Comparison of ENCODE assay signal across 8 cellular contexts in genomic region chr9:127917603-127918002, GRCh38. TPM values are rescaled to one million over a fixed set of nuclear protein-coding genes. Genes with fewer than 3 reads are reported as not detected.
DNase-seq lines count a peak whose midpoint lies in the region; FAIRE-seq and TF ChIP-seq lines count a peak whose summit lies in the region.

No MANE protein-coding gene starts in this region.

- H3K36me3 ChIP-seq in NT2/D1 (ENCODE audit: insufficient read depth, insufficient read length, low read length) (peaks cover 10% of the 10 kb centered on the region), endothelial cell of umbilical vein (ENCODE audit: control insufficient read depth in 2 of 2, extremely low read depth in 1 of 2, insufficient read depth in 2 of 2, low read length in 2 of 2) (peaks cover 0 to 6% of the 10 kb centered on the region in 2 experiments), subcutaneous abdominal adipose tissue (ENCODE audit: control insufficient read depth in 5 of 5, insufficient read depth in 5 of 5, low read length in 5 of 5) (peaks cover 0 to 7% (median 4%) of the 10 kb centered on the region in 5 donors)

- CTCF ChIA-PET in activated CD4-positive, alpha-beta memory T cell treated with anti-CD3 and anti-CD28 coated beads for 36 hours (lab: Charles Lee), result interaction anchor here (0.8 to 2.0 kb wide), 7 partner anchors 13 to 202 kb away, joined by 3 to 18 read pairs (median 6); partner anchors contain the start of genes PTRH1, ST6GALNAC6 and TOR2A
- CTCF ChIA-PET in activated CD4-positive, alpha-beta memory T cell treated with anti-CD3 and anti-CD28 coated beads, Interleukin-2, amount 10 ng/mL, durations not matched to agents 7 days and 5 days (lab: Charles Lee), result interaction anchor here (0.8 to 3.1 kb wide), 7 partner anchors 11 to 211 kb away, joined by 3 to 25 read pairs (median 3); partner anchors contain the start of gene TOR2A
- CTCF ChIA-PET in endothelial cell of umbilical vein (lab: Charles Lee), result interaction anchor here (0.8 to 2.3 kb wide), 4 partner anchors 18 to 183 kb away, joined by 3 to 10 read pairs (median 6); partner anchors contain the start of genes ST6GALNAC6 and TOR2A

- H2AFZ ChIP-seq in endothelial cell of umbilical vein (ENCODE audit: low read depth, low read length), result no peak overlapping the region

- H4K20me1 ChIP-seq in endothelial cell of umbilical vein (replicated peaks; ENCODE audit: control insufficient read depth, extremely low read depth, insufficient read depth, low read length), result no peaks in the 10 kb centered on the region

- peak overlapping the region; percentile 54 for H3K27ac Mint-ChIP-seq in activated CD4-positive, alpha-beta memory T cell treated with anti-CD3 and anti-CD28 coated beads for 36 hours
- no peak overlapping the region for H3K27ac Mint-ChIP-seq in activated CD4-positive, alpha-beta memory T cell treated with anti-CD3 and anti-CD28 coated beads, Interleukin-2, amount 10 ng/mL, durations not matched to agents 7 days and 5 days

- no peak for DNase-seq in activated CD4-positive, alpha-beta memory T cell treated with anti-CD3 and anti-CD28 coated beads for 36 hours
- no peak for DNase-seq in activated CD4-positive, alpha-beta memory T cell treated with anti-CD3 and anti-CD28 coated beads, Interleukin-2, amount 10 ng/mL, durations not matched to agents 7 days and 5 days
- DNase-seq in NT2/D1 (ENCODE audit: low read depth, low spot score), result no peak
- no peak for DNase-seq in endothelial cell of umbilical vein (ENCODE audit: low read depth, low spot score)
- DNase-seq in cerebellar nuclear complex (lab: John Stamatoyannopoulos, UW), result no peak
- DNase-seq in stimulated activated CD4-positive, alpha-beta T cell treated with anti-CD3 and anti-CD28 coated beads, Interleukin-2, amount 100 ng/mL, for 48 hours, result no peak
- DNase-seq in GM12892 (ENCODE audit: insufficient read length), result no peak

- H3K4me1 Mint-ChIP-seq in activated CD4-positive, alpha-beta memory T cell treated with anti-CD3 and anti-CD28 coated beads for 36 hours (ENCODE audit: low read depth), result peaks cover 42% of the 10 kb centered on the region
- peaks cover 64% of the 10 kb centered on the region for H3K4me1 Mint-ChIP-seq in activated CD4-positive, alpha-beta memory T cell treated with anti-CD3 and anti-CD28 coated beads, Interleukin-2, amount 10 ng/mL, durations not matched to agents 7 days and 5 days

- H3K9ac ChIP-seq in NT2/D1 (ENCODE audit: insufficient read length, low read depth) (peak overlapping the region; percentile 44), endothelial cell of umbilical vein (replicated peaks; ENCODE audit: extremely low read depth, insufficient read depth, low read length) (no peak overlapping the region), subcutaneous abdominal adipose tissue (ENCODE audit: low read length in 5 of 5) (no peak overlapping the region)

- dilution Hi-C loops in endothelial cell of umbilical vein (cut with MboI; ENCODE audit: extremely low pct_ligation_motif_present, low sequenced_read_pairs), result no loop called here

- peaks cover 10% of the 10 kb centered on the region for H3K36me3 Mint-ChIP-seq in activated CD4-positive, alpha-beta memory T cell treated with anti-CD3 and anti-CD28 coated beads for 36 hours
- H3K36me3 Mint-ChIP-seq in activated CD4-positive, alpha-beta memory T cell treated with anti-CD3 and anti-CD28 coated beads, Interleukin-2, amount 10 ng/mL, durations not matched to agents 7 days and 5 days (ENCODE audit: low read depth), result peaks cover 11% of the 10 kb centered on the region

- H3K4me1 ChIP-seq in NT2/D1 (ENCODE audit: insufficient read depth, insufficient read length), result peaks cover 17% of the 10 kb centered on the region
- H3K4me1 ChIP-seq in endothelial cell of umbilical vein (ENCODE audit: control insufficient read depth, extremely low read depth, insufficient read depth, low read length), result peaks cover 39% of the 10 kb centered on the region
- peaks cover 15 to 63% (median 55%) of the 10 kb centered on the region in 5 donors for H3K4me1 ChIP-seq in subcutaneous abdominal adipose tissue (ENCODE audit: control insufficient read depth in 5 of 5, insufficient read depth in 5 of 5, low read length in 5 of 5)

- no peak for TF ChIP-seq POLR2A in endothelial cell of umbilical vein (IDR thresholded peaks at IDR 0.05; ENCODE audit: low read depth, low read length)
- no peak for TF ChIP-seq POLR2A in GM12892 (IDR thresholded peaks at IDR 0.05; ENCODE audit: low read depth, low read length)

- no peaks in the 10 kb centered on the region for H3K9me1 ChIP-seq in endothelial cell of umbilical vein (replicated peaks; ENCODE audit: control insufficient read depth, extremely low read depth, insufficient read depth, low read length)

- H3K27me3 Mint-ChIP-seq in activated CD4-positive, alpha-beta memory T cell treated with anti-CD3 and anti-CD28 coated beads for 36 hours, result peaks cover 3% of the 10 kb centered on the region
- H3K27me3 Mint-ChIP-seq in activated CD4-positive, alpha-beta memory T cell treated with anti-CD3 and anti-CD28 coated beads, Interleukin-2, amount 10 ng/mL, durations not matched to agents 7 days and 5 days, result peaks cover 3% of the 10 kb centered on the region

- no peak overlapping the region for H3K4me3 Mint-ChIP-seq in activated CD4-positive, alpha-beta memory T cell treated with anti-CD3 and anti-CD28 coated beads for 36 hours
- no peak overlapping the region for H3K4me3 Mint-ChIP-seq in activated CD4-positive, alpha-beta memory T cell treated with anti-CD3 and anti-CD28 coated beads, Interleukin-2, amount 10 ng/mL, durations not matched to agents 7 days and 5 days

- BruUV-seq in endothelial cell of umbilical vein (replicated peaks; lab: Mats Ljungman, UMichigan), result no TSS peak

- FAIRE-seq in endothelial cell of umbilical vein (lab: Jason Lieb, UNC), result no peak
- FAIRE-seq in GM12892 (lab: Jason Lieb, UNC), result no peak

- H3K79me2 ChIP-seq in endothelial cell of umbilical vein (ENCODE audit: control insufficient read depth, insufficient read depth, low read length), result peaks cover 12% of the 10 kb centered on the region

- H3K9me3 ChIP-seq in NT2/D1 (ENCODE audit: insufficient read depth, low read length), result no peaks in the 10 kb centered on the region
- H3K9me3 ChIP-seq in endothelial cell of umbilical vein (replicated peaks; ENCODE audit: control insufficient read depth, insufficient read depth, low read length), result no peaks in the 10 kb centered on the region
- H3K9me3 ChIP-seq in subcutaneous abdominal adipose tissue (ENCODE audit: control insufficient read depth in 5 of 5, low read length in 5 of 5), result no peaks in the 10 kb centered on the region

- peak overlapping the region; percentile 32 for H3K27ac ChIP-seq in endothelial cell of umbilical vein (ENCODE audit: insufficient read depth, low read depth, low read length)
- peak overlapping the region; percentile 87 for H3K27ac ChIP-seq in subcutaneous abdominal adipose tissue (ENCODE audit: low read depth, low read length)

- no peaks in the 10 kb centered on the region for H3K9me3 Mint-ChIP-seq in activated CD4-positive, alpha-beta memory T cell treated with anti-CD3 and anti-CD28 coated beads for 36 hours
- H3K9me3 Mint-ChIP-seq in activated CD4-positive, alpha-beta memory T cell treated with anti-CD3 and anti-CD28 coated beads, Interleukin-2, amount 10 ng/mL, durations not matched to agents 7 days and 5 days, result no peaks in the 10 kb centered on the region

- peak overlapping the region; percentile 57 for H3K4me2 ChIP-seq in endothelial cell of umbilical vein (ENCODE audit: insufficient read depth, low read length)

- H3K27me3 ChIP-seq in NT2/D1 (ENCODE audit: insufficient read depth, insufficient read length) (peaks cover 33% of the 10 kb centered on the region), endothelial cell of umbilical vein (ENCODE audit: control insufficient read depth in 2 of 2, insufficient read depth in 2 of 2, low read length in 2 of 2) (no peaks in the 10 kb centered on the region), subcutaneous abdominal adipose tissue (ENCODE audit: control insufficient read depth in 5 of 5, insufficient read depth in 4 of 5, low read length in 5 of 5) (peaks cover 0 to 2% (median 0%) of the 10 kb centered on the region in 5 donors)

- H3K4me3 ChIP-seq in NT2/D1 (ENCODE audit: insufficient read length, low read depth) (no peak overlapping the region), endothelial cell of umbilical vein (replicated peaks in 1 of 3; ENCODE audit: insufficient read depth in 1 of 3, low read depth in 1 of 3, low read length in 3 of 3) (no peak overlapping the region), subcutaneous abdominal adipose tissue (ENCODE audit: low read depth in 1 of 5, low read length in 5 of 5) (no peak overlapping the region)

- intact Hi-C loops in activated CD4-positive, alpha-beta memory T cell treated with anti-CD3 and anti-CD28 coated beads for 36 hours (cut with micrococcal nuclease), result loop anchor here (1.0 to 5.0 kb wide), 4 partner anchors 10 to 200 kb away; partner anchors contain the start of genes PTRH1, ST6GALNAC6 and TTC16
- intact Hi-C loops in endothelial cell of umbilical vein (cut with micrococcal nuclease), result loop anchor here (1.0 to 10.0 kb wide), 5 partner anchors 11 to 415 kb away; partner anchors contain the start of gene ST6GALNAC6

- no peak for TF ChIP-seq CTCF in endothelial cell of umbilical vein (IDR thresholded peaks at IDR 0.05; ENCODE audit: extremely low read depth in 1 of 2, insufficient read depth in 1 of 2, low read depth in 1 of 2, low read length in 2 of 2)

- POLR2A ChIA-PET in activated CD4-positive, alpha-beta memory T cell treated with anti-CD3 and anti-CD28 coated beads for 36 hours (lab: Charles Lee), result interaction anchor here (1.3 to 2.1 kb wide), 4 partner anchors 12 to 183 kb away, joined by 5 to 8 read pairs (median 7); partner anchors contain the start of genes CDK9 and TOR2A
- POLR2A ChIA-PET in activated CD4-positive, alpha-beta memory T cell treated with anti-CD3 and anti-CD28 coated beads, Interleukin-2, amount 10 ng/mL, durations not matched to agents 7 days and 5 days (lab: Charles Lee), result interaction anchor here (1.0 to 5.3 kb wide), 3 partner anchors 13 to 115 kb away, joined by 3 to 69 read pairs (median 4); no protein-coding TSS in a partner anchor
- POLR2A ChIA-PET in endothelial cell of umbilical vein (lab: Charles Lee), result interaction anchor here (0.5 to 0.9 kb wide), 3 partner anchors 11 to 43 kb away, joined by 3 read pairs; partner anchors contain the start of gene PIP5KL1

RNA-seq across cellular contexts. Expression of gene ST6GALNAC4, which starts 0.8 kb away (rescaled TPM):
- total RNA-seq in activated CD4-positive, alpha-beta memory T cell treated with anti-CD3 and anti-CD28 coated beads for 36 hours, result 10 to 100 TPM; 21.2 to 23.5 TPM
- total RNA-seq in activated CD4-positive, alpha-beta memory T cell treated with anti-CD3 and anti-CD28 coated beads, Interleukin-2, amount 10 ng/mL, durations not matched to agents 7 days and 5 days, result 10 to 100 TPM; 19.4 to 21.5 TPM
- 38.1 and 45.9 TPM in 2 replicates for total RNA-seq in endothelial cell of umbilical vein
- 85.3 and 108 TPM in 2 replicates for polyA plus RNA-seq in endothelial cell of umbilical vein
- polyA plus RNA-seq in endothelial cell of umbilical vein (2011; cell fraction: cytosol; rRNA removed), result 44.2 and 64.3 TPM in 2 replicates
- polyA plus RNA-seq in endothelial cell of umbilical vein (2011; cell fraction: nucleus; rRNA removed), result 38.1 and 41.5 TPM in 2 replicates
- 39.9 and 49.4 TPM in 2 replicates for polyA plus RNA-seq in endothelial cell of umbilical vein (2012)
- 38.1 and 51.5 TPM in 2 replicates for polyA minus RNA-seq in endothelial cell of umbilical vein
- 129 TPM for polyA minus RNA-seq in endothelial cell of umbilical vein (2011; cell fraction: cytosol; rRNA and poly(A)+ RNA removed)
- polyA minus RNA-seq in endothelial cell of umbilical vein (2011; cell fraction: nucleus; rRNA and poly(A)+ RNA removed), result 19.7 and 26.7 TPM in 2 replicates
- polyA plus RNA-seq in GM12892 (2012; ENCODE audit: missing spikeins), result 17.0 TPM

RNA-seq across cellular contexts. Expression of gene PIP5KL1, which starts 13.0 kb away (rescaled TPM):
- total RNA-seq in activated CD4-positive, alpha-beta memory T cell treated with anti-CD3 and anti-CD28 coated beads for 36 hours, result 1 to 10 TPM in 1 of 2 experiments, under 1 TPM in 1; 0.94 to 2.9 TPM
- 1 to 10 TPM; 1.5 to 1.9 TPM for total RNA-seq in activated CD4-positive, alpha-beta memory T cell treated with anti-CD3 and anti-CD28 coated beads, Interleukin-2, amount 10 ng/mL, durations not matched to agents 7 days and 5 days
- total RNA-seq in endothelial cell of umbilical vein, result 2.9 and 3.8 TPM in 2 replicates
- 1.5 and 2.3 TPM in 2 replicates for polyA plus RNA-seq in endothelial cell of umbilical vein
- polyA plus RNA-seq in endothelial cell of umbilical vein (2011; cell fraction: cytosol; rRNA removed), result 0.28 and 0.87 TPM in 2 replicates
- 5.1 and 6.2 TPM in 2 replicates for polyA plus RNA-seq in endothelial cell of umbilical vein (2011; cell fraction: nucleus; rRNA removed)
- polyA plus RNA-seq in endothelial cell of umbilical vein (2012), result 0.56 and 1.3 TPM in 2 replicates
- polyA minus RNA-seq in endothelial cell of umbilical vein, result 0.42 and 0.83 TPM in 2 replicates
- polyA minus RNA-seq in endothelial cell of umbilical vein (2011; cell fraction: cytosol; rRNA and poly(A)+ RNA removed), result 4.0 TPM
- 1.6 and 1.8 TPM in 2 replicates for polyA minus RNA-seq in endothelial cell of umbilical vein (2011; cell fraction: nucleus; rRNA and poly(A)+ RNA removed)
- polyA plus RNA-seq in GM12892 (2012; ENCODE audit: missing spikeins), result 0.36 TPM

RNA-seq across cellular contexts. Expression of gene ST6GALNAC6, which starts 18.2 kb away (rescaled TPM):
- 10 to 100 TPM; 50.1 to 53.8 TPM for total RNA-seq in activated CD4-positive, alpha-beta memory T cell treated with anti-CD3 and anti-CD28 coated beads for 36 hours
- 100 to 1,000 TPM; 141 to 146 TPM for total RNA-seq in activated CD4-positive, alpha-beta memory T cell treated with anti-CD3 and anti-CD28 coated beads, Interleukin-2, amount 10 ng/mL, durations not matched to agents 7 days and 5 days
- 43.0 and 43.5 TPM in 2 replicates for total RNA-seq in endothelial cell of umbilical vein
- polyA plus RNA-seq in endothelial cell of umbilical vein, result 78.9 and 93.6 TPM in 2 replicates
- 43.5 and 55.9 TPM in 2 replicates for polyA plus RNA-seq in endothelial cell of umbilical vein (2011; cell fraction: cytosol; rRNA removed)
- polyA plus RNA-seq in endothelial cell of umbilical vein (2011; cell fraction: nucleus; rRNA removed), result 78.4 and 100.0 TPM in 2 replicates
- 27.3 and 41.2 TPM in 2 replicates for polyA plus RNA-seq in endothelial cell of umbilical vein (2012)
- polyA minus RNA-seq in endothelial cell of umbilical vein, result 50.1 and 50.4 TPM in 2 replicates
- polyA minus RNA-seq in endothelial cell of umbilical vein (2011; cell fraction: cytosol; rRNA and poly(A)+ RNA removed), result 17.7 TPM
- polyA minus RNA-seq in endothelial cell of umbilical vein (2011; cell fraction: nucleus; rRNA and poly(A)+ RNA removed), result 20.0 and 24.0 TPM in 2 replicates
- 25.3 TPM for polyA plus RNA-seq in GM12892 (2012; ENCODE audit: missing spikeins)

RNA-seq across cellular contexts. Expression of gene DPM2, which starts 20.1 kb away (rescaled TPM):
- 10 to 100 TPM; 41.5 to 42.0 TPM for total RNA-seq in activated CD4-positive, alpha-beta memory T cell treated with anti-CD3 and anti-CD28 coated beads for 36 hours
- 10 to 100 TPM; 48.2 TPM for total RNA-seq in activated CD4-positive, alpha-beta memory T cell treated with anti-CD3 and anti-CD28 coated beads, Interleukin-2, amount 10 ng/mL, durations not matched to agents 7 days and 5 days
- total RNA-seq in endothelial cell of umbilical vein, result 41.9 and 47.9 TPM in 2 replicates
- 63.9 and 85.0 TPM in 2 replicates for polyA plus RNA-seq in endothelial cell of umbilical vein
- 45.5 and 45.9 TPM in 2 replicates for polyA plus RNA-seq in endothelial cell of umbilical vein (2011; cell fraction: cytosol; rRNA removed)
- polyA plus RNA-seq in endothelial cell of umbilical vein (2011; cell fraction: nucleus; rRNA removed), result 31.6 and 39.0 TPM in 2 replicates
- 38.9 and 45.4 TPM in 2 replicates for polyA plus RNA-seq in endothelial cell of umbilical vein (2012)
- 39.8 and 52.5 TPM in 2 replicates for polyA minus RNA-seq in endothelial cell of umbilical vein
- polyA minus RNA-seq in endothelial cell of umbilical vein (2011; cell fraction: cytosol; rRNA and poly(A)+ RNA removed), result 59.2 TPM
- 26.8 and 33.0 TPM in 2 replicates for polyA minus RNA-seq in endothelial cell of umbilical vein (2011; cell fraction: nucleus; rRNA and poly(A)+ RNA removed)
- 26.4 TPM for polyA plus RNA-seq in GM12892 (2012; ENCODE audit: missing spikeins)

RNA-seq across cellular contexts. Expression of gene AK1, which starts 40.1 kb away (rescaled TPM):
- 10 to 100 TPM; 27.7 to 28.5 TPM for total RNA-seq in activated CD4-positive, alpha-beta memory T cell treated with anti-CD3 and anti-CD28 coated beads for 36 hours
- total RNA-seq in activated CD4-positive, alpha-beta memory T cell treated with anti-CD3 and anti-CD28 coated beads, Interleukin-2, amount 10 ng/mL, durations not matched to agents 7 days and 5 days, result 10 to 100 TPM; 80.9 to 81.9 TPM
- total RNA-seq in endothelial cell of umbilical vein, result 113 and 115 TPM in 2 replicates
- polyA plus RNA-seq in endothelial cell of umbilical vein, result 148 and 157 TPM in 2 replicates
- polyA plus RNA-seq in endothelial cell of umbilical vein (2011; cell fraction: cytosol; rRNA removed), result 189 and 191 TPM in 2 replicates
- 108 and 134 TPM in 2 replicates for polyA plus RNA-seq in endothelial cell of umbilical vein (2011; cell fraction: nucleus; rRNA removed)
- 173 and 181 TPM in 2 replicates for polyA plus RNA-seq in endothelial cell of umbilical vein (2012)
- polyA minus RNA-seq in endothelial cell of umbilical vein, result 33.5 and 35.7 TPM in 2 replicates
- 36.3 TPM for polyA minus RNA-seq in endothelial cell of umbilical vein (2011; cell fraction: cytosol; rRNA and poly(A)+ RNA removed)
- polyA minus RNA-seq in endothelial cell of umbilical vein (2011; cell fraction: nucleus; rRNA and poly(A)+ RNA removed), result 5.2 TPM in 2 replicates
- 10.7 TPM for polyA plus RNA-seq in GM12892 (2012; ENCODE audit: missing spikeins)
